ENCODE assay signal across 12 cellular contexts in genomic region chr18:78980777-78981651, GRCh38. TPM values are rescaled to one million over a fixed set of nuclear protein-coding genes. Genes with fewer than 3 reads are reported as not detected.
DNase-seq lines count a peak whose midpoint lies in the region; ATAC-seq and TF ChIP-seq lines count a peak whose summit lies in the region.
"Had no signal": no experiment of that assay in that cellular context is flagged by ENCODE, and none has a peak within 500 bp of the region (broad histone marks: within the 10 kb centered on the region; RNA-seq: fewer than 3 reads in every experiment).

No MANE protein-coding gene starts in this region.

- WGBS in esophagus muscularis mucosa, result 6% methylated on average over 16 of the region's 78 CpGs
- 5% methylated on average over 16 of the region's 78 CpGs for WGBS in right lobe of liver (ENCODE audit: insufficient coverage, low coverage, low lambda C conversion rate, missing lambda C conversion rate)

- no peak for TF ChIP-seq EP300 in esophagus muscularis mucosa (IDR thresholded peaks at IDR 0.05)

- no peaks in the 10 kb centered on the region for H4K20me1 ChIP-seq in GM23338 (replicated peaks; ENCODE audit: insufficient read depth)

- H3K9me3 ChIP-seq in esophagus muscularis mucosa, result peaks cover 0 to 5% (median 0%) of the 10 kb centered on the region in 4 donors
- no peaks in the 10 kb centered on the region for H3K9me3 ChIP-seq in right lobe of liver
- H3K9me3 ChIP-seq: colonic mucosa had no signal

- H3K4me1 ChIP-seq in GM23338 (ENCODE audit: insufficient read depth), result peaks cover 43% of the 10 kb centered on the region
- H3K4me1 ChIP-seq in esophagus muscularis mucosa, result peaks cover 7 to 42% (median 31%) of the 10 kb centered on the region in 4 donors
- peaks cover 0 to 22% (median 0%) of the 10 kb centered on the region in 4 donors for H3K4me1 ChIP-seq in right lobe of liver
- H3K4me1 ChIP-seq: colonic mucosa had no signal

- H3K27me3 Mint-ChIP-seq in GM23338 (ENCODE audit: insufficient read depth, low read depth, poor library complexity), result peaks cover 58% of the 10 kb centered on the region
- peaks cover 71% of the 10 kb centered on the region for H3K27me3 Mint-ChIP-seq in osteocyte (ENCODE audit: unreplicated experiment)

- peaks cover 2% of the 10 kb centered on the region; the same call in 1 of the 3 replicates for H3K36me3 Mint-ChIP-seq in GM23338 (ENCODE audit: low read depth)
- peaks cover 2% of the 10 kb centered on the region for H3K36me3 Mint-ChIP-seq in osteocyte (ENCODE audit: unreplicated experiment)

- H3K27ac ChIP-seq in GM23338 (ENCODE audit: low read depth) (no peak overlapping the region), esophagus muscularis mucosa (replicated peaks in 1 of 4) (no peak overlapping the region), right lobe of liver (no peak overlapping the region)
- H3K27ac ChIP-seq: colonic mucosa, skin epidermis had no signal

- H3K36me3 ChIP-seq in GM23338 (ENCODE audit: insufficient read depth), result no peaks in the 10 kb centered on the region
- no peaks in the 10 kb centered on the region for H3K36me3 ChIP-seq in esophagus muscularis mucosa
- no peaks in the 10 kb centered on the region for H3K36me3 ChIP-seq in right lobe of liver
- H3K36me3 ChIP-seq: colonic mucosa had no signal

- H3K4me1 Mint-ChIP-seq in GM23338 (peaks cover 61% of the 10 kb centered on the region), osteocyte (ENCODE audit: unreplicated experiment) (peaks cover 12% of the 10 kb centered on the region)

- H3K9me2 ChIP-seq in GM23338 (ENCODE audit: insufficient read depth), result no peaks in the 10 kb centered on the region

- H2AFZ ChIP-seq in GM23338, result no peak overlapping the region

- H3K27me3 ChIP-seq in GM23338 (ENCODE audit: insufficient read depth), result peaks cover 47% of the 10 kb centered on the region
- peaks cover 0 to 95% (median 55%) of the 10 kb centered on the region in 4 donors for H3K27me3 ChIP-seq in esophagus muscularis mucosa
- H3K27me3 ChIP-seq in right lobe of liver, result peaks cover 10 to 49% of the 10 kb centered on the region in 2 donors

- H3K4me3 ChIP-seq in GM23338 (peak overlapping the region; percentile 52), esophagus muscularis mucosa (peak overlapping the region; percentile 9 to 33 (median 30)), right lobe of liver (no peak overlapping the region)
- H3K4me3 ChIP-seq: colonic mucosa had no signal

- intact Hi-C loops in esophagus muscularis mucosa (cut with DNase I) (loop anchor here (10.0 kb wide), 1 partner anchor 1076 kb away; no protein-coding TSS in a partner anchor), right lobe of liver (cut with DNase I) (no loop called here)

- H3K27ac Mint-ChIP-seq in GM23338 (no peak overlapping the region; the same call in 1 of the 2 replicates), osteocyte (ENCODE audit: unreplicated experiment) (no peak overlapping the region)

- H3K4me2 ChIP-seq in GM23338, result peak overlapping the region; percentile 75

- H3K4me3 Mint-ChIP-seq in GM23338 (peak overlapping the region; percentile 81), osteocyte (ENCODE audit: unreplicated experiment) (peak overlapping the region; percentile 43)

- TF ChIP-seq CTCF in GM23338 (conservative IDR thresholded peaks at IDR 0.05; ENCODE audit: low read depth in 2 of 2) (no peak), esophagus muscularis mucosa (IDR thresholded peaks at IDR 0.05) (no peak), osteocyte (IDR thresholded peaks at IDR 0.05) (no peak), right lobe of liver (IDR thresholded peaks at IDR 0.05) (no peak)

- H3K9me3 Mint-ChIP-seq in GM23338, result peaks cover 3% of the 10 kb centered on the region; the same call in 2 of the 3 replicates
- no peaks in the 10 kb centered on the region for H3K9me3 Mint-ChIP-seq in osteocyte (ENCODE audit: unreplicated experiment)

- ATAC-seq in GM23338 (peak; percentile 1; the same call in 2 of the 3 replicates), right lobe of liver (no peak)

- TF ChIP-seq POLR2A in esophagus muscularis mucosa (IDR thresholded peaks at IDR 0.05; ENCODE audit: low read depth) (no peak), right lobe of liver (IDR thresholded peaks at IDR 0.05) (no peak)

- H3F3A ChIP-seq in GM23338 (replicated peaks; ENCODE audit: low read depth), result peaks cover 24% of the 10 kb centered on the region

- H3K79me2 ChIP-seq in GM23338 (replicated peaks; ENCODE audit: insufficient read depth), result peaks cover 36% of the 10 kb centered on the region

- DNase-seq in GM23338 (ENCODE audit: low spot score) (peak; percentile 34), NCI-H748 treated with DMSO at 0.1 percent for 48 hours (lab: John Stamatoyannopoulos, UW) (peak; percentile 17), esophagus muscularis mucosa (ENCODE audit: extremely low spot score) (no peak), osteocyte (ENCODE audit: extremely low spot score, unreplicated experiment) (no peak), nucleus accumbens (lab: John Stamatoyannopoulos, UW) (no peak), KG1 (lab: John Stamatoyannopoulos, UW) (no peak), right lobe of liver (no peak)
- DNase-seq: activated CD4-positive, CD25-positive, alpha-beta regulatory T cell treated with anti-CD3 and anti-CD28 coated beads, Interleukin-2, amount 50 U/mL, for 72 hours; colonic mucosa; Kasumi-1; stimulated activated naive CD4-positive, alpha-beta T cell treated with Interleukin-2 at 50 U/mL for 16 hours had no signal

TF ChIP-seq in GM23338, 12 proteins besides CTCF, POLR2A, EP300 and RAD21:
- no peak for TF ChIP-seq ZNF114 (CRISPR knock-in tag; IDR thresholded peaks at IDR 0.05)
- peak; percentile 57 for TF ChIP-seq EZH2 (IDR thresholded peaks at IDR 0.05; ENCODE audit: low read depth, unreplicated experiment)

RNA-seq across cellular contexts. Expression of gene SALL3, which starts 1.4 kb away (rescaled TPM):
- total RNA-seq in GM23338 (2014; rRNA removed; shearing (Covaris generic)), result 29.0 and 39.8 TPM in 2 replicates
- 11.0 and 16.9 TPM in 2 replicates for polyA plus RNA-seq in GM23338 (2016; fragmentation: Nextera tagmentation; extraction: Ambion mirVana)
- total RNA-seq in esophagus muscularis mucosa (not detected), osteocyte (not detected in 2 replicates), right lobe of liver (not detected)

Comparison
In these comparisons a context has a peak if more than half of its experiments do, and no peak if none do; other contexts are left out.
1. DNase-seq: peak in GM23338 (single experiment) and NCI-H748 treated with DMSO at 0.1 percent for 48 hours (single experiment); none in esophagus muscularis mucosa (single experiment), osteocyte (single experiment), nucleus accumbens (0 of 56), KG1 (single experiment) and right lobe of liver (0 of 3).
2. H3K4me3 ChIP-seq: peak in GM23338 (single experiment) and esophagus muscularis mucosa (4 of 4); none in right lobe of liver (0 of 3).
3. RNA of gene SALL3, which starts 1.4 kb away (total RNA-seq): 29.0 to 39.8 TPM in GM23338; not detected in esophagus muscularis mucosa, not detected in osteocyte and not detected in right lobe of liver; every median in the first group is over 10 times any median in the second.